19 cellular contexts compared by ENCODE assay signal in the genomic region with DNA sequence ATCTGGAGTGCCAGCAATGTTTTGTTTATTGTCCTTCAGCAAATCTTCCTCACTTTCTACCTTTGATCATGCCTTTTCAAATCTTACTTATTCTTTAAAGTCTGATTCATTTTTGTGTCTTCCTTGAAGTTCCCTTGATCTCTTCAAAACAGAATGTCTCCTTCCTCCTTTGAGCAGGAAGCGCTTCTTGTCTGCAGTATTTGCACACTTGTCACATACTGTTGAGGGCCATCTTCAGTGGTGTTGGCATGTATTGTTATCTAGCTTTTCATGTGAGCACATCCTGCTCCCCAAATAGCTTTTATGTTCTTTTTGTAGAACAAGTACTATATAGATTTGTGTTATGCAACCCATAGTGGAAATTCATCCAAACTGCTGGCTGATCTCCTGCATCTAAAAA. TPM values are rescaled to one million over a fixed set of nuclear protein-coding genes. Genes with fewer than 3 reads are reported as not detected.
DNase-seq lines count a peak whose midpoint lies in the region; ATAC-seq and TF ChIP-seq lines count a peak whose summit lies in the region.
"Had no signal": no experiment of that assay in that cellular context is flagged by ENCODE, and none has a peak within 500 bp of the region (broad histone marks: within the 10 kb centered on the region; RNA-seq: fewer than 3 reads in every experiment).

No MANE protein-coding gene starts in this region.

- POLR2A ChIA-PET in T-cell (lab: Charles Lee) = interaction anchor here in 1 of 2 donors (0.6 kb wide), 1 partner anchor 166 kb away, joined by 5 read pairs; no protein-coding TSS in a partner anchor
- POLR2A ChIA-PET in HEK293T (lab: Yijun Ruan, JAX) = no interaction called here

- H3K27me3 ChIP-seq in DND-41 (ENCODE audit: insufficient read depth, low read length, poor library complexity) (no peaks in the 10 kb centered on the region), tibial nerve (no peaks in the 10 kb centered on the region)
- H3K27me3 ChIP-seq: SJCRH30 had no signal

- peaks cover 2% of the 10 kb centered on the region for H3K36me3 Mint-ChIP-seq in activated naive CD4-positive, alpha-beta T cell treated with anti-CD3 and anti-CD28 coated beads, Interleukin-2, amount 50 U/mL, for 24 hours
- peaks cover 7 to 14% of the 10 kb centered on the region in 2 donors for H3K36me3 Mint-ChIP-seq in activated naive CD4-positive, alpha-beta T cell treated with anti-CD3 and anti-CD28 coated beads, Interleukin-2, amount 50 U/mL, for 72 hours
- no peaks in the 10 kb centered on the region for H3K36me3 Mint-ChIP-seq in T-cell

- no peak for DNase-seq in activated naive CD4-positive, alpha-beta T cell treated with anti-CD3 and anti-CD28 coated beads, Interleukin-2, amount 50 U/mL, for 72 hours (ENCODE audit: low spot score in 2 of 2)
- DNase-seq in DND-41 (no peak), T-cell (peak in 10 of 34 experiments; percentile 3 to 54 (median 18)), superior temporal gyrus (ENCODE audit: extremely low spot score) (peak; percentile 63), tibial nerve (ENCODE audit: low spot score in 2 of 2) (no peak), HEK293T (ENCODE audit: extremely low spot score) (no peak)
- DNase-seq: Calu3, EL, HCEC 1CT, NCI-H1436, NCI-H1930, NCI-H226, NCI-H524 treated with DMSO at 0.1 percent for 48 hours, SJCRH30 had no signal

- H3K4me1 ChIP-seq in DND-41 (ENCODE audit: insufficient read depth, low read length) (peaks cover 6% of the 10 kb centered on the region), tibial nerve (peaks cover 0 to 2% (median 0%) of the 10 kb centered on the region in 4 donors)
- H3K4me1 ChIP-seq: SJCRH30 had no signal

- no peaks in the 10 kb centered on the region for H4K20me1 ChIP-seq in DND-41 (ENCODE audit: insufficient read depth, low read length)

- H3K27me3 Mint-ChIP-seq in activated naive CD4-positive, alpha-beta T cell treated with anti-CD3 and anti-CD28 coated beads, Interleukin-2, amount 50 U/mL, for 24 hours = no peaks in the 10 kb centered on the region
- H3K27me3 Mint-ChIP-seq in T-cell = no peaks in the 10 kb centered on the region

- CTCF ChIA-PET in T-cell (lab: Charles Lee) = no interaction called here
- CTCF ChIA-PET in HEK293T (lab: Yijun Ruan, JAX) = interaction anchor here (0.6 kb wide), 1 partner anchor 255 kb away, joined by 3 read pairs; no protein-coding TSS in a partner anchor

- no peak for TF ChIP-seq POLR2A in tibial nerve (IDR thresholded peaks at IDR 0.05)

- H3K36me3 ChIP-seq in DND-41 (ENCODE audit: insufficient read depth, low read length) (no peaks in the 10 kb centered on the region), tibial nerve (no peaks in the 10 kb centered on the region)
- H3K36me3 ChIP-seq: SJCRH30 had no signal

- TF ChIP-seq EP300 in tibial nerve (IDR thresholded peaks at IDR 0.05) = no peak

- TF ChIP-seq CTCF in DND-41 (IDR thresholded peaks at IDR 0.05; ENCODE audit: borderline replicate concordance, extremely low read depth, low read length, poor library complexity, severe bottlenecking) = no peak
- TF ChIP-seq CTCF in tibial nerve (IDR thresholded peaks at IDR 0.05) = no peak

- H3K4me2 ChIP-seq in DND-41 (ENCODE audit: insufficient read depth, low read length) = no peak overlapping the region
- H3K4me2 ChIP-seq: GM23338 had no signal

- H3K9me3 Mint-ChIP-seq in activated naive CD4-positive, alpha-beta T cell treated with anti-CD3 and anti-CD28 coated beads, Interleukin-2, amount 50 U/mL, for 24 hours = no peaks in the 10 kb centered on the region
- peaks cover 0 to 12% of the 10 kb centered on the region in 2 donors for H3K9me3 Mint-ChIP-seq in activated naive CD4-positive, alpha-beta T cell treated with anti-CD3 and anti-CD28 coated beads, Interleukin-2, amount 50 U/mL, for 72 hours
- H3K9me3 Mint-ChIP-seq in T-cell = no peaks in the 10 kb centered on the region
- H3K9me3 Mint-ChIP-seq: GM23338 had no signal

- ATAC-seq in activated naive CD4-positive, alpha-beta T cell treated with anti-CD3 and anti-CD28 coated beads, Interleukin-2, amount 50 U/mL, for 72 hours = no peak
- ATAC-seq in DND-41 (ENCODE audit: insufficient read depth, low read depth) = peak; percentile 42; the same call in 1 of the 3 replicates
- peak; percentile 93 to 98 (median 96) for ATAC-seq in T-cell (replicated peaks in 1 of 4)
- no peak for ATAC-seq in GM21515 (IDR thresholded peaks at IDR 0.05; ENCODE audit: unreplicated experiment)
- ATAC-seq: GM12878, GM23338 had no signal

- H3K9me3 ChIP-seq in DND-41 (ENCODE audit: insufficient read depth, low read length, severe bottlenecking) = peaks cover 4% of the 10 kb centered on the region
- H3K9me3 ChIP-seq in tibial nerve = peaks cover 0 to 5% (median 0%) of the 10 kb centered on the region in 4 donors
- H3K9me3 ChIP-seq: SJCRH30 had no signal

- peak overlapping the region; percentile 77 for H3K27ac Mint-ChIP-seq in activated naive CD4-positive, alpha-beta T cell treated with anti-CD3 and anti-CD28 coated beads, Interleukin-2, amount 50 U/mL, for 24 hours
- H3K27ac Mint-ChIP-seq in activated naive CD4-positive, alpha-beta T cell treated with anti-CD3 and anti-CD28 coated beads, Interleukin-2, amount 50 U/mL, for 72 hours = no peak overlapping the region
- peak overlapping the region in 1 of 2 donors; percentile 72 for H3K27ac Mint-ChIP-seq in T-cell
- H3K27ac Mint-ChIP-seq: GM23338 had no signal

- H3K4me3 ChIP-seq in DND-41 (ENCODE audit: low read depth in 1 of 2, low read length in 2 of 2) (no peak overlapping the region), tibial nerve (no peak overlapping the region)
- H3K4me3 ChIP-seq: GM12878, GM23338, SJCRH30 had no signal

- no peak overlapping the region for H2AFZ ChIP-seq in DND-41 (ENCODE audit: low read depth, low read length)
- H2AFZ ChIP-seq: GM23338 had no signal

- WGBS in tibial nerve, 2 donors = 90 to 97% methylated on average over 1 of the region's 1 CpG

- H3K4me3 Mint-ChIP-seq in activated naive CD4-positive, alpha-beta T cell treated with anti-CD3 and anti-CD28 coated beads, Interleukin-2, amount 50 U/mL, for 24 hours = no peak overlapping the region
- H3K4me3 Mint-ChIP-seq in T-cell = peak overlapping the region in 2 of 3 donors; percentile 0 to 8
- H3K4me3 Mint-ChIP-seq: GM23338 had no signal

- H3K79me2 ChIP-seq in DND-41 (ENCODE audit: insufficient read depth, low read length) = no peaks in the 10 kb centered on the region

- H3K27ac ChIP-seq in DND-41 (ENCODE audit: low read length) (no peak overlapping the region), tibial nerve (no peak overlapping the region)
- H3K27ac ChIP-seq: C4-2B, SJCRH30 had no signal

- H3K4me1 Mint-ChIP-seq in activated naive CD4-positive, alpha-beta T cell treated with anti-CD3 and anti-CD28 coated beads, Interleukin-2, amount 50 U/mL, for 24 hours = peaks cover 37% of the 10 kb centered on the region
- peaks cover 32 to 51% (median 34%) of the 10 kb centered on the region in 3 donors for H3K4me1 Mint-ChIP-seq in T-cell

- no peak overlapping the region for H3K9ac ChIP-seq in DND-41 (ENCODE audit: low read depth, low read length)

TF ChIP-seq in HEK293T, 16 proteins besides CTCF, POLR2A, EP300 and RAD21:
- TF ChIP-seq ELF4 (IDR thresholded peaks at IDR 0.05) (no peak), HDGF (IDR thresholded peaks at IDR 0.05; ENCODE audit: borderline replicate concordance) (no peak), ARNT (IDR thresholded peaks at IDR 0.05) (no peak), CTBP1 (IDR thresholded peaks at IDR 0.05; ENCODE audit: borderline replicate concordance) (no peak)
- TF ChIP-seq, protein P1, sequence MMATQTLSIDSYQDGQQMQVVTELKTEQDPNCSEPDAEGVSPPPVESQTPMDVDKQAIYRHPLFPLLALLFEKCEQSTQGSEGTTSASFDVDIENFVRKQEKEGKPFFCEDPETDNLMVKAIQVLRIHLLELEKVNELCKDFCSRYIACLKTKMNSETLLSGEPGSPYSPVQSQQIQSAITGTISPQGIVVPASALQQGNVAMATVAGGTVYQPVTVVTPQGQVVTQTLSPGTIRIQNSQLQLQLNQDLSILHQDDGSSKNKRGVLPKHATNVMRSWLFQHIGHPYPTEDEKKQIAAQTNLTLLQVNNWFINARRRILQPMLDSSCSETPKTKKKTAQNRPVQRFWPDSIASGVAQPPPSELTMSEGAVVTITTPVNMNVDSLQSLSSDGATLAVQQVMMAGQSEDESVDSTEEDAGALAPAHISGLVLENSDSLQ (IDR thresholded peaks at IDR 0.05) = no peak

RNA-seq across cellular contexts. Expression of gene CERS6, which starts 5.9 kb away (rescaled TPM):
- total RNA-seq in activated naive CD4-positive, alpha-beta T cell treated with anti-CD3 and anti-CD28 coated beads, Interleukin-2, amount 50 U/mL, for 72 hours = 10 to 100 TPM; 11.0 to 15.0 TPM
- total RNA-seq in T-cell (10 to 100 TPM; 11.1 to 20.3 (median 13.6) TPM), tibial nerve (10 to 100 TPM; 37.7 to 38.7 (median 37.8) TPM)

Comparison
In these comparisons a context has a peak if more than half of its experiments do, and no peak if none do; other contexts are left out.
1. ATAC-seq: peak in DND-41 (single experiment) and T-cell (4 of 4); none in activated naive CD4-positive, alpha-beta T cell treated with anti-CD3 and anti-CD28 coated beads, Interleukin-2, amount 50 U/mL, for 72 hours (0 of 2) and GM21515 (single experiment).